27 cellular contexts compared by ENCODE assay signal in genomic region chr5:14483504-14484157, GRCh38.
DNase-seq lines count a peak whose midpoint lies in the region; ATAC-seq and TF ChIP-seq lines count a peak whose summit lies in the region.
"Had no signal": no experiment of that assay in that cellular context is flagged by ENCODE, and none has a peak within 500 bp of the region (broad histone marks: within the 10 kb centered on the region; RNA-seq: fewer than 3 reads in every experiment).

No MANE protein-coding gene starts in this region.

- H3K36me3 ChIP-seq in heart right ventricle = peaks cover 5 to 98% (median 76%) of the 10 kb centered on the region in 9 donors
- peaks cover 86% of the 10 kb centered on the region for H3K36me3 ChIP-seq in right atrium auricular region
- H3K36me3 ChIP-seq in naive thymus-derived CD4-positive, alpha-beta T cell (ENCODE audit: control insufficient read depth in 2 of 3, insufficient read depth in 3 of 3, low read length in 3 of 3) = no peaks in the 10 kb centered on the region
- H3K36me3 ChIP-seq: neural progenitor cell had no signal

- intact Hi-C loops in heart right ventricle (cut with DNase I) = loop anchor here in 1 of 10 donors (10.0 kb wide), 1 partner anchor 89 kb away; no protein-coding TSS in a partner anchor
- intact Hi-C loops in naive thymus-derived CD4-positive, alpha-beta T cell (cut with micrococcal nuclease) = no loop called here

- H3K27me3 ChIP-seq in heart right ventricle = no peaks in the 10 kb centered on the region
- no peaks in the 10 kb centered on the region for H3K27me3 ChIP-seq in right atrium auricular region
- no peaks in the 10 kb centered on the region for H3K27me3 ChIP-seq in naive thymus-derived CD4-positive, alpha-beta T cell (ENCODE audit: control insufficient read depth in 2 of 2, insufficient read depth in 2 of 2, low read length in 2 of 2)
- H3K27me3 ChIP-seq: BE2C, neural progenitor cell, sigmoid colon had no signal

- no peak overlapping the region for H3K27ac Mint-ChIP-seq in naive thymus-derived CD4-positive, alpha-beta T cell
- H3K27ac Mint-ChIP-seq: CD8-positive, alpha-beta memory T cell; neural progenitor cell; T-helper 17 cell had no signal

- peaks cover 0 to 4% (median 0%) of the 10 kb centered on the region in 5 donors for H3K36me3 Mint-ChIP-seq in naive thymus-derived CD4-positive, alpha-beta T cell

- H3K4me3 ChIP-seq in heart right ventricle (no peak overlapping the region), right atrium auricular region (no peak overlapping the region)
- no peak overlapping the region for H3K4me3 ChIP-seq in naive thymus-derived CD4-positive, alpha-beta T cell (ENCODE audit: low read length)
- H3K4me3 ChIP-seq: HAP-1, lung, neural progenitor cell, sigmoid colon had no signal

- CTCF ChIA-PET in naive thymus-derived CD4-positive, alpha-beta T cell (lab: Charles Lee) = no interaction called here

- peaks cover 0 to 5% (median 0%) of the 10 kb centered on the region in 11 donors for H3K9me3 Mint-ChIP-seq in naive thymus-derived CD4-positive, alpha-beta T cell
- H3K9me3 Mint-ChIP-seq: CD8-positive, alpha-beta memory T cell; neural progenitor cell; stimulated activated naive B cell treated with anti-CD40 and anti-IgM and Interleukin-4, amounts not matched to agents 10 μg/mL and 1 μg/mL and 100 μg/mL, for 72 hours had no signal

- POLR2A ChIA-PET in naive thymus-derived CD4-positive, alpha-beta T cell (lab: Charles Lee) = no interaction called here

- H3K4me1 ChIP-seq in heart right ventricle = no peaks in the 10 kb centered on the region
- no peaks in the 10 kb centered on the region for H3K4me1 ChIP-seq in right atrium auricular region
- H3K4me1 ChIP-seq in naive thymus-derived CD4-positive, alpha-beta T cell (ENCODE audit: control insufficient read depth in 2 of 2, insufficient read depth in 2 of 2, low read length in 2 of 2) = no peaks in the 10 kb centered on the region
- H3K4me1 ChIP-seq: BE2C, HAP-1, neural progenitor cell, sigmoid colon had no signal

- no peak overlapping the region for H3K4me3 Mint-ChIP-seq in naive thymus-derived CD4-positive, alpha-beta T cell
- H3K4me3 Mint-ChIP-seq: activated T-cell treated with anti-CD3 and anti-CD28 coated beads, Interleukin-2, amount 50 U/mL, for 4 hours; CD8-positive, alpha-beta memory T cell; central memory CD8-positive, alpha-beta T cell; neural progenitor cell; stimulated activated naive B cell treated with anti-CD40 and anti-IgM and Interleukin-4, amounts not matched to agents 10 μg/mL and 1 μg/mL and 100 μg/mL, for 72 hours; T-helper 17 cell had no signal

- H3K27ac ChIP-seq in heart right ventricle (no peak overlapping the region), right atrium auricular region (no peak overlapping the region)
- H3K27ac ChIP-seq in naive thymus-derived CD4-positive, alpha-beta T cell (ENCODE audit: low read depth, low read length) = no peak overlapping the region
- H3K27ac ChIP-seq: neural progenitor cell, sigmoid colon had no signal

- no peak for TF ChIP-seq POLR2A in erythroblast (IDR thresholded peaks at IDR 0.05; ENCODE audit: low read length)

- H3K4me1 Mint-ChIP-seq in naive thymus-derived CD4-positive, alpha-beta T cell = peaks cover 0 to 9% (median 0%) of the 10 kb centered on the region in 7 donors
- H3K4me1 Mint-ChIP-seq: CD8-positive, alpha-beta memory T cell; neural progenitor cell had no signal

- WGBS in heart right ventricle, 2 donors = 94 to 95% methylated on average over 15 to 16 of the region's 16 CpGs

- no peaks in the 10 kb centered on the region for H3K27me3 Mint-ChIP-seq in naive thymus-derived CD4-positive, alpha-beta T cell
- H3K27me3 Mint-ChIP-seq: central memory CD8-positive, alpha-beta T cell; stimulated activated naive B cell treated with anti-CD40 and anti-IgM and Interleukin-4, amounts not matched to agents 10 μg/mL and 1 μg/mL and 100 μg/mL, for 72 hours; T-helper 17 cell had no signal

- in situ Hi-C loops in GM13976 (cut with MboI; ENCODE audit: low sequenced_read_pairs, unreplicated experiment) = no loop called here

- TF ChIP-seq CTCF in heart right ventricle (IDR thresholded peaks at IDR 0.05) = no peak
- TF ChIP-seq CTCF in right atrium auricular region (IDR thresholded peaks at IDR 0.05) = no peak
- TF ChIP-seq CTCF in GM13976 (IDR thresholded peaks at IDR 0.05; ENCODE audit: borderline replicate concordance, control extremely low read depth, extremely low read depth, insufficient read depth, missing control alignments) = no peak

- ATAC-seq in heart right ventricle = peak in 5 of 8 donors; percentile 16 to 43 (median 29)
- peak; percentile 18 for ATAC-seq in naive thymus-derived CD4-positive, alpha-beta T cell
- ATAC-seq in GM19467 (IDR thresholded peaks at IDR 0.05; ENCODE audit: unreplicated experiment) = no peak
- ATAC-seq in HG03521 (IDR thresholded peaks at IDR 0.05; ENCODE audit: unreplicated experiment) = no peak
- ATAC-seq: activated T-cell treated with anti-CD3 and anti-CD28 coated beads, Interleukin-2, amount 50 U/mL, for 4 hours; stimulated activated naive B cell treated with anti-CD40 and anti-IgM and Interleukin-4, amounts not matched to agents 10 μg/mL and 1 μg/mL and 100 μg/mL, for 72 hours; T-helper 17 cell had no signal

- DNase-seq in heart right ventricle (no peak), right atrium auricular region (ENCODE audit: low spot score) (no peak), erythroblast (lab: John Stamatoyannopoulos, UW) (peak; percentile 57 to 63), GM13976 (ENCODE audit: low spot score) (no peak), NOMO-1 (lab: John Stamatoyannopoulos, UW; ENCODE audit: unreplicated experiment in 2 of 2) (no peak)
- no peak for DNase-seq in naive thymus-derived CD4-positive, alpha-beta T cell
- DNase-seq: activated CD4-positive, alpha-beta T cell treated with anti-CD3 and anti-CD28 coated beads for 1 hour; activated gamma-delta T cell treated with Interleukin-2 at 50 U/mL for 16 hours; activated T-cell treated with anti-CD3 and anti-CD28 coated beads, Interleukin-2, amount 50 U/mL, for 4 hours; BE2C; CD8-positive, alpha-beta memory T cell; DMS 273 treated with DMSO at 0.1 percent for 48 hours; KG1; MM.1S; NCI-H2029; NCI-H2227 treated with DMSO at 0.1 percent for 48 hours; NCI-H526 treated with DMSO at 0.1 percent for 48 hours; sigmoid colon; stimulated activated CD4-positive, alpha-beta T cell treated with anti-CD3 and anti-CD28 coated beads, Interleukin-4, amount 100 ng/mL, for 4 hours; stimulated activated naive B cell treated with anti-CD40 and anti-IgM and Interleukin-4, amounts not matched to agents 10 μg/mL and 1 μg/mL and 100 μg/mL, for 72 hours; T-helper 17 cell had no signal

- H3K9me3 ChIP-seq in heart right ventricle (no peaks in the 10 kb centered on the region), right atrium auricular region (no peaks in the 10 kb centered on the region)
- H3K9me3 ChIP-seq in naive thymus-derived CD4-positive, alpha-beta T cell (ENCODE audit: control insufficient read depth in 2 of 3, low read length in 3 of 3) = no peaks in the 10 kb centered on the region
- H3K9me3 ChIP-seq: BE2C, HAP-1, sigmoid colon had no signal

Comparison
In these comparisons a context has a peak if more than half of its experiments do, and no peak if none do; other contexts are left out.
1. ATAC-seq: peak in heart right ventricle (5 of 8) and naive thymus-derived CD4-positive, alpha-beta T cell (single experiment); none in GM19467 (single experiment) and HG03521 (single experiment).
2. DNase-seq: peak in erythroblast (2 of 2); none in heart right ventricle (0 of 2), right atrium auricular region (single experiment), naive thymus-derived CD4-positive, alpha-beta T cell (0 of 9), GM13976 (single experiment) and NOMO-1 (0 of 2).